ENCODE assay signal across 1 cellular context in genomic region chr11:830295-831131, GRCh38.
TF ChIP-seq lines count a peak whose summit lies in the region.

No MANE protein-coding gene starts in this region.

TF ChIP-seq in HepG2, 621 proteins besides CTCF, POLR2A, EP300 and RAD21 (continued from another document and continues in another):
- TF ChIP-seq, protein P1, sequence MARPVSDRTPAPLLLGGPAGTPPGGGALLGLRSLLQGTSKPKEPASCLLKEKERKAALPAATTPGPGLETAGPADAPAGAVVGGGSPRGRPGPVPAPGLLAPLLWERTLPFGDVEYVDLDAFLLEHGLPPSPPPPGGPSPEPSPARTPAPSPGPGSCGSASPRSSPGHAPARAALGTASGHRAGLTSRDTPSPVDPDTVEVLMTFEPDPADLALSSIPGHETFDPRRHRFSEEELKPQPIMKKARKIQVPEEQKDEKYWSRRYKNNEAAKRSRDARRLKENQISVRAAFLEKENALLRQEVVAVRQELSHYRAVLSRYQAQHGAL (CRISPR knock-in tag; IDR thresholded peaks at IDR 0.05; ENCODE audit: not compliant biosample characterization): no peak
- TF ChIP-seq DNMT3B (CRISPR knock-in tag; conservative IDR thresholded peaks at IDR 0.05) (no peak), SP5 (CRISPR knock-in tag; IDR thresholded peaks at IDR 0.05; ENCODE audit: borderline replicate concordance, low read depth) (no peak), ZNF562 (CRISPR knock-in tag; IDR thresholded peaks at IDR 0.05; ENCODE audit: borderline replicate concordance) (no peak), SAP130 (CRISPR knock-in tag; IDR thresholded peaks at IDR 0.05; ENCODE audit: low read depth) (peak; percentile 37; the same call in 1 of the 2 replicates), THAP11 (CRISPR knock-in tag; IDR thresholded peaks at IDR 0.05) (no peak), ZNF281 (CRISPR knock-in tag; IDR thresholded peaks at IDR 0.05; ENCODE audit: borderline replicate concordance) (no peak), ZNF44 (CRISPR knock-in tag; IDR thresholded peaks at IDR 0.05) (no peak), NR2F1 (CRISPR knock-in tag; IDR thresholded peaks at IDR 0.05) (no peak), ZFAT (CRISPR knock-in tag; conservative IDR thresholded peaks at IDR 0.05) (no peak), ZNF343 (CRISPR knock-in tag; IDR thresholded peaks at IDR 0.05) (no peak), ZBTB3 (CRISPR knock-in tag; IDR thresholded peaks at IDR 0.05; ENCODE audit: borderline replicate concordance, low read depth) (no peak), ZSCAN25 (CRISPR knock-in tag; IDR thresholded peaks at IDR 0.05) (no peak; the same call in 1 of the 2 replicates), ZFP41 (CRISPR knock-in tag; IDR thresholded peaks at IDR 0.05; ENCODE audit: borderline replicate concordance) (no peak), TEAD2 (CRISPR knock-in tag; IDR thresholded peaks at IDR 0.05) (no peak), JUNB (CRISPR knock-in tag; IDR thresholded peaks at IDR 0.05; ENCODE audit: borderline replicate concordance) (no peak), SETDB1 (CRISPR knock-in tag; IDR thresholded peaks at IDR 0.05; ENCODE audit: borderline replicate concordance) (no peak), ZNF124 (CRISPR knock-in tag; IDR thresholded peaks at IDR 0.05) (no peak), GLI4 (CRISPR knock-in tag; IDR thresholded peaks at IDR 0.05; ENCODE audit: borderline replicate concordance) (no peak), ZBTB14 (CRISPR knock-in tag; IDR thresholded peaks at IDR 0.05) (no peak), ZBTB7A (CRISPR knock-in tag; IDR thresholded peaks at IDR 0.05) (0 out of 2 replicates have a peak, but pooled peaks have one; percentile 11), JUND (CRISPR knock-in tag; IDR thresholded peaks at IDR 0.05) (no peak), LRRFIP1 (CRISPR knock-in tag; conservative IDR thresholded peaks at IDR 0.05) (no peak), TAF1 (CRISPR knock-in tag; IDR thresholded peaks at IDR 0.05) (0 out of 2 replicates have a peak, but pooled peaks have one; percentile 27), KDM1A (CRISPR knock-in tag; IDR thresholded peaks at IDR 0.05) (no peak), RFXANK (CRISPR knock-in tag; IDR thresholded peaks at IDR 0.05) (no peak), NR2C2 (CRISPR knock-in tag; IDR thresholded peaks at IDR 0.05; ENCODE audit: borderline replicate concordance) (0 out of 2 replicates have a peak, but pooled peaks have one; percentile 8), PHF8 (CRISPR knock-in tag; IDR thresholded peaks at IDR 0.05) (peak; percentile 51; the same call in 1 of the 2 replicates), ZNF740 (CRISPR knock-in tag; IDR thresholded peaks at IDR 0.05) (no peak), ZNF557 (CRISPR knock-in tag; IDR thresholded peaks at IDR 0.05) (0 out of 2 replicates have a peak, but pooled peaks have one; percentile 46)
- TF ChIP-seq, protein P2, sequence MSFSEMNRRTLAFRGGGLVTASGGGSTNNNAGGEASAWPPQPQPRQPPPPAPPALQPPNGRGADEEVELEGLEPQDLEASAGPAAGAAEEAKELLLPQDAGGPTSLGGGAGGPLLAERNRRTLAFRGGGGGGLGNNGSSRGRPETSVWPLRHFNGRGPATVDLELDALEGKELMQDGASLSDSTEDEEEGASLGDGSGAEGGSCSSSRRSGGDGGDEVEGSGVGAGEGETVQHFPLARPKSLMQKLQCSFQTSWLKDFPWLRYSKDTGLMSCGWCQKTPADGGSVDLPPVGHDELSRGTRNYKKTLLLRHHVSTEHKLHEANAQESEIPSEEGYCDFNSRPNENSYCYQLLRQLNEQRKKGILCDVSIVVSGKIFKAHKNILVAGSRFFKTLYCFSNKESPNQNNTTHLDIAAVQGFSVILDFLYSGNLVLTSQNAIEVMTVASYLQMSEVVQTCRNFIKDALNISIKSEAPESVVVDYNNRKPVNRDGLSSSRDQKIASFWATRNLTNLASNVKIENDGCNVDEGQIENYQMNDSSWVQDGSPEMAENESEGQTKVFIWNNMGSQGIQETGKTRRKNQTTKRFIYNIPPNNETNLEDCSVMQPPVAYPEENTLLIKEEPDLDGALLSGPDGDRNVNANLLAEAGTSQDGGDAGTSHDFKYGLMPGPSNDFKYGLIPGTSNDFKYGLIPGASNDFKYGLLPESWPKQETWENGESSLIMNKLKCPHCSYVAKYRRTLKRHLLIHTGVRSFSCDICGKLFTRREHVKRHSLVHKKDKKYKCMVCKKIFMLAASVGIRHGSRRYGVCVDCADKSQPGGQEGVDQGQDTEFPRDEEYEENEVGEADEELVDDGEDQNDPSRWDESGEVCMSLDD (CRISPR knock-in tag; IDR thresholded peaks at IDR 0.05; ENCODE audit: borderline replicate concordance): 0 out of 2 replicates have a peak, but pooled peaks have one; percentile 47
- TF ChIP-seq, protein P3, sequence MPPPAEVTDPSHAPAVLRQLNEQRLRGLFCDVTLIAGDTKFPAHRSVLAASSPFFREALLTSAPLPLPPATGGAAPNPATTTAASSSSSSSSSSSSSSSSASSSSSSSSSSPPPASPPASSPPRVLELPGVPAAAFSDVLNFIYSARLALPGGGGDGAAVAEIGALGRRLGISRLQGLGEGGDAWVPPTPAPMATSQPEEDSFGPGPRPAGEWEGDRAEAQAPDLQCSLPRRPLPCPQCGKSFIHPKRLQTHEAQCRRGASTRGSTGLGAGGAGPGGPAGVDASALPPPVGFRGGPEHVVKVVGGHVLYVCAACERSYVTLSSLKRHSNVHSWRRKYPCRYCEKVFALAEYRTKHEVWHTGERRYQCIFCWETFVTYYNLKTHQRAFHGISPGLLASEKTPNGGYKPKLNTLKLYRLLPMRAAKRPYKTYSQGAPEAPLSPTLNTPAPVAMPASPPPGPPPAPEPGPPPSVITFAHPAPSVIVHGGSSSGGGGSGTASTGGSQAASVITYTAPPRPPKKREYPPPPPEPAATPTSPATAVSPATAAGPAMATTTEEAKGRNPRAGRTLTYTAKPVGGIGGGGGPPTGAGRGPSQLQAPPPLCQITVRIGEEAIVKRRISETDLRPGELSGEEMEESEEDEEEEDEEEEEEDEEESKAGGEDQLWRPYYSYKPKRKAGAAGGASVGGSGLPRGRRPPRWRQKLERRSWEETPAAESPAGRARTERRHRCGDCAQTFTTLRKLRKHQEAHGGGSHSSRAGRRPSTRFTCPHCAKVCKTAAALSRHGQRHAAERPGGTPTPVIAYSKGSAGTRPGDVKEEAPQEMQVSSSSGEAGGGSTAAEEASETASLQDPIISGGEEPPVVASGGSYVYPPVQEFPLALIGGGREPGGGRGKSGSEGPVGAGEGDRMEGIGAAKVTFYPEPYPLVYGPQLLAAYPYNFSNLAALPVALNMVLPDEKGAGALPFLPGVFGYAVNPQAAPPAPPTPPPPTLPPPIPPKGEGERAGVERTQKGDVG (CRISPR knock-in tag; IDR thresholded peaks at IDR 0.05; ENCODE audit: borderline replicate concordance): no peak
- TF ChIP-seq, protein P4, sequence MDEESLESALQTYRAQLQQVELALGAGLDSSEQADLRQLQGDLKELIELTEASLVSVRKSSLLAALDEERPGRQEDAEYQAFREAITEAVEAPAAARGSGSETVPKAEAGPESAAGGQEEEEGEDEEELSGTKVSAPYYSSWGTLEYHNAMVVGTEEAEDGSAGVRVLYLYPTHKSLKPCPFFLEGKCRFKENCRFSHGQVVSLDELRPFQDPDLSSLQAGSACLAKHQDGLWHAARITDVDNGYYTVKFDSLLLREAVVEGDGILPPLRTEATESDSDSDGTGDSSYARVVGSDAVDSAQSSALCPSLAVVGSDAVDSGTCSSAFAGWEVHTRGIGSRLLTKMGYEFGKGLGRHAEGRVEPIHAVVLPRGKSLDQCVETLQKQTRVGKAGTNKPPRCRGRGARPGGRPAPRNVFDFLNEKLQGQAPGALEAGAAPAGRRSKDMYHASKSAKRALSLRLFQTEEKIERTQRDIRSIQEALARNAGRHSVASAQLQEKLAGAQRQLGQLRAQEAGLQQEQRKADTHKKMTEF (CRISPR knock-in tag; IDR thresholded peaks at IDR 0.05): peak; percentile 44; the same call in 1 of the 2 replicates
- TF ChIP-seq, protein P5, sequence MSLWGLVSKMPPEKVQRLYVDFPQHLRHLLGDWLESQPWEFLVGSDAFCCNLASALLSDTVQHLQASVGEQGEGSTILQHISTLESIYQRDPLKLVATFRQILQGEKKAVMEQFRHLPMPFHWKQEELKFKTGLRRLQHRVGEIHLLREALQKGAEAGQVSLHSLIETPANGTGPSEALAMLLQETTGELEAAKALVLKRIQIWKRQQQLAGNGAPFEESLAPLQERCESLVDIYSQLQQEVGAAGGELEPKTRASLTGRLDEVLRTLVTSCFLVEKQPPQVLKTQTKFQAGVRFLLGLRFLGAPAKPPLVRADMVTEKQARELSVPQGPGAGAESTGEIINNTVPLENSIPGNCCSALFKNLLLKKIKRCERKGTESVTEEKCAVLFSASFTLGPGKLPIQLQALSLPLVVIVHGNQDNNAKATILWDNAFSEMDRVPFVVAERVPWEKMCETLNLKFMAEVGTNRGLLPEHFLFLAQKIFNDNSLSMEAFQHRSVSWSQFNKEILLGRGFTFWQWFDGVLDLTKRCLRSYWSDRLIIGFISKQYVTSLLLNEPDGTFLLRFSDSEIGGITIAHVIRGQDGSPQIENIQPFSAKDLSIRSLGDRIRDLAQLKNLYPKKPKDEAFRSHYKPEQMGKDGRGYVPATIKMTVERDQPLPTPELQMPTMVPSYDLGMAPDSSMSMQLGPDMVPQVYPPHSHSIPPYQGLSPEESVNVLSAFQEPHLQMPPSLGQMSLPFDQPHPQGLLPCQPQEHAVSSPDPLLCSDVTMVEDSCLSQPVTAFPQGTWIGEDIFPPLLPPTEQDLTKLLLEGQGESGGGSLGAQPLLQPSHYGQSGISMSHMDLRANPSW (CRISPR knock-in tag; IDR thresholded peaks at IDR 0.05; ENCODE audit: borderline replicate concordance): no peak
- TF ChIP-seq, protein P6, sequence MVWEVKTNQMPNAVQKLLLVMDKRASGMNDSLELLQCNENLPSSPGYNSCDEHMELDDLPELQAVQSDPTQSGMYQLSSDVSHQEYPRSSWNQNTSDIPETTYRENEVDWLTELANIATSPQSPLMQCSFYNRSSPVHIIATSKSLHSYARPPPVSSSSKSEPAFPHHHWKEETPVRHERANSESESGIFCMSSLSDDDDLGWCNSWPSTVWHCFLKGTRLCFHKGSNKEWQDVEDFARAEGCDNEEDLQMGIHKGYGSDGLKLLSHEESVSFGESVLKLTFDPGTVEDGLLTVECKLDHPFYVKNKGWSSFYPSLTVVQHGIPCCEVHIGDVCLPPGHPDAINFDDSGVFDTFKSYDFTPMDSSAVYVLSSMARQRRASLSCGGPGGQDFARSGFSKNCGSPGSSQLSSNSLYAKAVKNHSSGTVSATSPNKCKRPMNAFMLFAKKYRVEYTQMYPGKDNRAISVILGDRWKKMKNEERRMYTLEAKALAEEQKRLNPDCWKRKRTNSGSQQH (CRISPR knock-in tag; IDR thresholded peaks at IDR 0.05; ENCODE audit: low read depth): no peak
- TF ChIP-seq, protein P7, sequence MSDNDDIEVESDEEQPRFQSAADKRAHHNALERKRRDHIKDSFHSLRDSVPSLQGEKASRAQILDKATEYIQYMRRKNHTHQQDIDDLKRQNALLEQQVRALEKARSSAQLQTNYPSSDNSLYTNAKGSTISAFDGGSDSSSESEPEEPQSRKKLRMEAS (IDR thresholded peaks at IDR 0.05): peak; percentile 76; the same call in 1 of the 2 replicates
